In the genomic region with DNA sequence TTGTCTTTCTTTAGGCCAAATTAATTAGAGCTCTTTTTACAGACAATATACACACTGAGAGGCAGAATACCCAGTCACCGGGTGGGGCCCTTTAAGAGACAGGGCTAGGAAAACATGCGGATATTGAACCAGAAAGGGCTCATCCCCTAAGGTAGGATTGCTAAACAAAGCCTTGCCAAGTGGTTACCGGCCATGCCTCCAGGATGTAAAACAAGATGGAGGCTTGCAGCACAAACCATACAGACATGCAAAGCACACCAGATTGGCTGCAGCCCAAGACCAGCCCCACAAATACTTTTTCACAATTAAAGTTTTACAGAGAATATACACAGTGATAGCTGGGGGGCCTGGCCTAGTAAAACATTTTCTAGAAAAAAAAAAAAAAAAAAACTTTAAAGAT, we compare ENCODE assay signal across 16 cellular contexts.
"Had no signal": no experiment of that assay in that cellular context is flagged by ENCODE, and none has a peak within 500 bp of the region (broad histone marks: within the 10 kb centered on the region; RNA-seq: fewer than 3 reads in every experiment).

No MANE protein-coding gene starts in this region.

- H3K4me1 Mint-ChIP-seq: activated naive CD8-positive, alpha-beta T cell treated with anti-CD3 and anti-CD28 coated beads, Interleukin-2, amount 50 U/mL, for 24 hours; immature natural killer cell; nephron; stimulated activated memory B cell treated with anti-CD40 and anti-IgM and Interleukin-4, amounts not matched to agents 10 μg/mL and 1 μg/mL and 100 μg/mL, for 72 hours had no signal

- H3K36me3 ChIP-seq: ascending aorta, right atrium auricular region had no signal

- H3K36me3 Mint-ChIP-seq: immature natural killer cell; stimulated activated memory B cell treated with anti-CD40 and anti-IgM and Interleukin-4, amounts not matched to agents 10 μg/mL and 1 μg/mL and 100 μg/mL, for 72 hours had no signal

- H3K27me3 Mint-ChIP-seq: activated naive CD8-positive, alpha-beta T cell treated with anti-CD3 and anti-CD28 coated beads, Interleukin-2, amount 50 U/mL, for 24 hours; effector memory CD8-positive, alpha-beta T cell; progenitor cell of endocrine pancreas; stimulated activated memory B cell treated with anti-CD40 and anti-IgM and Interleukin-4, amounts not matched to agents 10 μg/mL and 1 μg/mL and 100 μg/mL, for 72 hours had no signal

- H3K27ac ChIP-seq: ascending aorta, foreskin keratinocyte, right atrium auricular region had no signal

- H3K4me3 Mint-ChIP-seq: activated naive CD4-positive, alpha-beta T cell treated with anti-CD3 and anti-CD28 coated beads for 36 hours; activated naive CD8-positive, alpha-beta T cell treated with anti-CD3 and anti-CD28 coated beads, Interleukin-2, amount 50 U/mL, for 24 hours; effector memory CD8-positive, alpha-beta T cell; immature natural killer cell; nephron; stimulated activated memory B cell treated with anti-CD40 and anti-IgM and Interleukin-4, amounts not matched to agents 10 μg/mL and 1 μg/mL and 100 μg/mL, for 72 hours had no signal

- DNase-seq: activated CD4-positive, alpha-beta T cell treated with anti-CD3 and anti-CD28 coated beads, Interleukin-2, amount 50 U/mL, for 1 hour; activated naive CD4-positive, alpha-beta T cell treated with anti-CD3 and anti-CD28 coated beads for 36 hours; activated naive CD8-positive, alpha-beta T cell treated with anti-CD3 and anti-CD28 coated beads, Interleukin-2, amount 50 U/mL, for 24 hours; dermis blood vessel endothelial cell; effector memory CD8-positive, alpha-beta T cell; foreskin keratinocyte; head of caudate nucleus; immature natural killer cell; occipital lobe; stimulated activated CD4-positive, alpha-beta T cell treated with anti-CD3 and anti-CD28 coated beads, Interleukin-2, amount 100 ng/mL, for 48 hours had no signal

- H3K4me3 ChIP-seq: ascending aorta, right atrium auricular region had no signal

- H3K27ac Mint-ChIP-seq: activated naive CD4-positive, alpha-beta T cell treated with anti-CD3 and anti-CD28 coated beads for 36 hours; activated naive CD8-positive, alpha-beta T cell treated with anti-CD3 and anti-CD28 coated beads, Interleukin-2, amount 50 U/mL, for 24 hours; activated T-helper 2 cell treated with anti-CD3 and anti-CD28 coated beads, Interferon-gamma antibody, Interleukin-2, Interleukin-4, amounts not matched to agents 10 μg/mL and 5 μg/mL and 100 μg/mL, durations not matched to agents 14 hours and 24 hours and 36 hours; effector memory CD8-positive, alpha-beta T cell; immature natural killer cell; nephron; progenitor cell of endocrine pancreas; stimulated activated memory B cell treated with anti-CD40 and anti-IgM and Interleukin-4, amounts not matched to agents 10 μg/mL and 1 μg/mL and 100 μg/mL, for 72 hours had no signal

- H3K9me3 Mint-ChIP-seq: activated naive CD4-positive, alpha-beta T cell treated with anti-CD3 and anti-CD28 coated beads for 36 hours; activated naive CD8-positive, alpha-beta T cell treated with anti-CD3 and anti-CD28 coated beads, Interleukin-2, amount 50 U/mL, for 24 hours; effector memory CD8-positive, alpha-beta T cell; nephron; stimulated activated memory B cell treated with anti-CD40 and anti-IgM and Interleukin-4, amounts not matched to agents 10 μg/mL and 1 μg/mL and 100 μg/mL, for 72 hours had no signal

- H3K27me3 ChIP-seq: ascending aorta, foreskin keratinocyte, right atrium auricular region had no signal

- ATAC-seq: activated naive CD8-positive, alpha-beta T cell treated with anti-CD3 and anti-CD28 coated beads, Interleukin-2, amount 50 U/mL, for 24 hours; effector memory CD8-positive, alpha-beta T cell; foreskin keratinocyte; stimulated activated memory B cell treated with anti-CD40 and anti-IgM and Interleukin-4, amounts not matched to agents 10 μg/mL and 1 μg/mL and 100 μg/mL, for 72 hours had no signal

- H3K9me3 ChIP-seq: ascending aorta, right atrium auricular region had no signal

- H3K4me1 ChIP-seq: ascending aorta, foreskin keratinocyte, right atrium auricular region had no signal
